Comparison of ENCODE assay signal across 8 cellular contexts in genomic region chr9:131395745-131396479, GRCh38. TPM values are rescaled to one million over a fixed set of nuclear protein-coding genes. Genes with fewer than 3 reads are reported as not detected.
DNase-seq lines count a peak whose midpoint lies in the region; ATAC-seq and TF ChIP-seq lines count a peak whose summit lies in the region.

No MANE protein-coding gene starts in this region.

- no peak for TF ChIP-seq CTCF in left ventricle myocardium inferior (IDR thresholded peaks at IDR 0.05; ENCODE audit: borderline replicate concordance)
- TF ChIP-seq CTCF in lung (IDR thresholded peaks at IDR 0.05; ENCODE audit: control extremely low read depth, extremely low read depth), result no peak
- no peak for TF ChIP-seq CTCF in uterus (IDR thresholded peaks at IDR 0.05)

- peak overlapping the region; percentile 98 for H3K27ac ChIP-seq in left ventricle myocardium inferior (replicated peaks)
- H3K27ac ChIP-seq in lung (ENCODE audit: low read depth in 1 of 2, low read length in 1 of 2), result peak overlapping the region; percentile 14 to 72
- peak overlapping the region; percentile 97 to 99 for H3K27ac ChIP-seq in uterus

- ATAC-seq in Right ventricle myocardium inferior (no peak), lung (ENCODE audit: insufficient read depth, low FRiP score) (no peak), GM19455 (IDR thresholded peaks at IDR 0.05; ENCODE audit: unreplicated experiment) (no peak)

- H3K9me3 ChIP-seq in left ventricle myocardium inferior (replicated peaks) (no peaks in the 10 kb centered on the region), lung (ENCODE audit: control insufficient read depth in 2 of 2, insufficient read depth in 1 of 2, low read length in 1 of 2) (no peaks in the 10 kb centered on the region), uterus (no peaks in the 10 kb centered on the region)

- DNase-seq in left ventricle myocardium inferior (no peak), Right ventricle myocardium inferior (ENCODE audit: missing footprints) (no peak), astrocyte of the hippocampus (ENCODE audit: low read depth, low spot score) (peak; percentile 32), lung (ENCODE audit: low spot score) (no peak), uterus (no peak), HuH-7.5 (ENCODE audit: low spot score) (no peak), A172 (ENCODE audit: low spot score) (no peak)

- WGBS in lung, 2 donors, result 44 to 61% methylated on average over 11 of the region's 11 CpGs

- H3K4me1 ChIP-seq in left ventricle myocardium inferior (peaks cover 73% of the 10 kb centered on the region), lung (ENCODE audit: control insufficient read depth in 2 of 2, insufficient read depth in 2 of 2, low read length in 2 of 2) (peaks cover 27 to 30% of the 10 kb centered on the region in 2 donors), uterus (peaks cover 11 to 19% of the 10 kb centered on the region in 2 donors)

- TF ChIP-seq POLR2A in uterus (IDR thresholded peaks at IDR 0.05), result no peak

- no peaks in the 10 kb centered on the region for H3K36me3 ChIP-seq in left ventricle myocardium inferior
- no peaks in the 10 kb centered on the region for H3K36me3 ChIP-seq in lung (ENCODE audit: control insufficient read depth in 2 of 2, insufficient read depth in 2 of 2, low read length in 2 of 2)
- H3K36me3 ChIP-seq in uterus, result no peaks in the 10 kb centered on the region

- intact Hi-C loops in left ventricle myocardium inferior (cut with micrococcal nuclease), result no loop called here
- intact Hi-C loops in Right ventricle myocardium inferior (cut with DNase I), result no loop called here
- intact Hi-C loops in uterus (cut with DNase I; ENCODE audit: low total_unique reads), result no loop called here

- no peaks in the 10 kb centered on the region for H3K27me3 ChIP-seq in left ventricle myocardium inferior (ENCODE audit: low read depth)
- H3K27me3 ChIP-seq in lung (ENCODE audit: control insufficient read depth, insufficient read depth), result no peaks in the 10 kb centered on the region
- H3K27me3 ChIP-seq in uterus, result no peaks in the 10 kb centered on the region

- H3K4me3 ChIP-seq in left ventricle myocardium inferior (peak overlapping the region; percentile 83), lung (peak overlapping the region; percentile 27), uterus (peak overlapping the region; percentile 46 to 98)

RNA-seq across cellular contexts. Expression of gene PRRC2B, which starts 2.0 kb away (rescaled TPM):
- 109 TPM for total RNA-seq in left ventricle myocardium inferior
- 142 TPM for total RNA-seq in Right ventricle myocardium inferior
- total RNA-seq in lung, result 100 to 1,000 TPM; 124 to 171 TPM
- 10 to 100 TPM; 39.4 to 59.0 TPM for polyA plus RNA-seq in lung
- 100 to 1,000 TPM in 3 of 4 donors, 10 to 100 TPM in 1; 81.5 to 297 (median 133) TPM for total RNA-seq in uterus
- total RNA-seq in A172 (2014; rRNA removed; shearing (Covaris generic)), result 26.2 and 49.1 TPM in 2 replicates

Comparison
In these comparisons a context has a peak if more than half of its experiments do, and no peak if none do; other contexts are left out.
1. H3K27ac ChIP-seq: peak in every context shown above with its lines; median percentile 98 in left ventricle myocardium inferior; 98 in uterus; 43 in lung.
2. H3K4me3 ChIP-seq: peak in every context shown above with its lines; median percentile 83 in left ventricle myocardium inferior; 72 in uterus; 27 in lung.